In the genomic region with DNA sequence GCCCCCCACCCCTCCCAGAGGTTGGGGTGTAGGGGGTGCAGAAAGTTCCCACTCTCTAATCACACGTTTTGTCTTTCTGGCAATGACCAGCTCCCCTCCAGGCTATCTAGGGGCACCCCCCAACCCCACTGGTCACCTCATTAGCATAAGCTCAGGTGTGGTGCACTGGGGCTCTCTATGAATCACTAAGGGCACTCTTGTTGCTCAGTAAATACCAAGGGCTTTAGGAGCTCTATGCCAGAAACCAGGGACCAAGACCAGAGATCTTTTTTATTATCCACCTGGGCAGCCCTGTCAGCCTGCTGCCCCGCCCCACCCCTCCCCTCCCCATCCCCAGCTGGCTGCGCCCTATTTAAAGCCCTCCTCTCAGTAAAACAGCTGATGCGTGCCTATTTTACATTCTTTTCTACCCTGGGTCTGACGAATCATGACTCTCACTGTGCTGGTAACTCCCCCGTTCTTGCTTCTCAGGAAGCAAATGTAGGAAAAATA, we compare ENCODE assay signal across 8 cellular contexts. TPM values are rescaled to one million over a fixed set of nuclear protein-coding genes. Genes with fewer than 3 reads are reported as not detected.
DNase-seq lines count a peak whose midpoint lies in the region.

No MANE protein-coding gene starts in this region.

- H3K36me3 Mint-ChIP-seq in activated T-cell treated with anti-CD3 and anti-CD28 coated beads, Interleukin-2, amount 50 U/mL, for 24 hours (ENCODE audit: low read depth), result peaks cover 82% of the 10 kb centered on the region
- H3K36me3 Mint-ChIP-seq in stimulated activated naive CD8-positive, alpha-beta T cell treated with anti-CD3 and anti-CD28 coated beads, Interleukin-15, Interleukin-2, amounts not matched to agents 100 ng/mL and 50 ng/mL, for 24 hours (ENCODE audit: low read depth), result peaks cover 55% of the 10 kb centered on the region

- H3K27me3 ChIP-seq in MG63, result no peaks in the 10 kb centered on the region

- H3K9me3 ChIP-seq in MG63, result no peaks in the 10 kb centered on the region

- H3K4me3 Mint-ChIP-seq in activated T-cell treated with anti-CD3 and anti-CD28 coated beads, Interleukin-2, amount 50 U/mL, for 24 hours, result peak overlapping the region; percentile 55
- H3K4me3 Mint-ChIP-seq in stimulated activated naive CD8-positive, alpha-beta T cell treated with anti-CD3 and anti-CD28 coated beads, Interleukin-15, Interleukin-2, amounts not matched to agents 100 ng/mL and 50 ng/mL, for 24 hours, result peak overlapping the region; percentile 40

- peak; percentile 41 for DNase-seq in activated T-cell treated with anti-CD3 and anti-CD28 coated beads, Interleukin-2, amount 50 U/mL, for 24 hours
- no peak for DNase-seq in activated T-cell treated with anti-CD3 and anti-CD28 coated beads for 4 hours
- peak; percentile 35 to 52 for DNase-seq in activated T-cell treated with anti-CD3 and anti-CD28 coated beads, Interleukin-2, amount 50 U/mL, for 48 hours
- peak; percentile 82 for DNase-seq in hepatic stellate cell (ENCODE audit: low spot score)
- DNase-seq in MG63, result no peak
- DNase-seq in NCI-H146 treated with DMSO at 0.1 percent for 48 hours (lab: John Stamatoyannopoulos, UW; ENCODE audit: unreplicated experiment), result no peak
- no peak for DNase-seq in NCI-H2171 treated with DMSO at 0.1 percent for 48 hours (lab: John Stamatoyannopoulos, UW)

- H3K4me3 ChIP-seq in MG63, result no peak overlapping the region

- peaks cover 95% of the 10 kb centered on the region for H3K4me1 Mint-ChIP-seq in activated T-cell treated with anti-CD3 and anti-CD28 coated beads, Interleukin-2, amount 50 U/mL, for 24 hours (ENCODE audit: low read depth)
- H3K4me1 Mint-ChIP-seq in stimulated activated naive CD8-positive, alpha-beta T cell treated with anti-CD3 and anti-CD28 coated beads, Interleukin-15, Interleukin-2, amounts not matched to agents 100 ng/mL and 50 ng/mL, for 24 hours (ENCODE audit: low read depth), result peaks cover 97% of the 10 kb centered on the region

- no peaks in the 10 kb centered on the region for H3K27me3 Mint-ChIP-seq in activated T-cell treated with anti-CD3 and anti-CD28 coated beads, Interleukin-2, amount 50 U/mL, for 24 hours
- H3K27me3 Mint-ChIP-seq in stimulated activated naive CD8-positive, alpha-beta T cell treated with anti-CD3 and anti-CD28 coated beads, Interleukin-15, Interleukin-2, amounts not matched to agents 100 ng/mL and 50 ng/mL, for 24 hours, result no peaks in the 10 kb centered on the region

- H3K27ac Mint-ChIP-seq in activated T-cell treated with anti-CD3 and anti-CD28 coated beads, Interleukin-2, amount 50 U/mL, for 24 hours, result peak overlapping the region; percentile 97
- H3K27ac Mint-ChIP-seq in stimulated activated naive CD8-positive, alpha-beta T cell treated with anti-CD3 and anti-CD28 coated beads, Interleukin-15, Interleukin-2, amounts not matched to agents 100 ng/mL and 50 ng/mL, for 24 hours, result peak overlapping the region; percentile 95

- H3K9me3 Mint-ChIP-seq in activated T-cell treated with anti-CD3 and anti-CD28 coated beads, Interleukin-2, amount 50 U/mL, for 24 hours, result no peaks in the 10 kb centered on the region
- no peaks in the 10 kb centered on the region for H3K9me3 Mint-ChIP-seq in stimulated activated naive CD8-positive, alpha-beta T cell treated with anti-CD3 and anti-CD28 coated beads, Interleukin-15, Interleukin-2, amounts not matched to agents 100 ng/mL and 50 ng/mL, for 24 hours

- H3K36me3 ChIP-seq in MG63, result no peaks in the 10 kb centered on the region

RNA-seq across cellular contexts. Expression of gene NCK2, which starts 24.3 kb away (rescaled TPM):
- 7.3 and 23.4 TPM in 2 replicates for total RNA-seq in MG63 (2014; rRNA removed; shearing (Covaris generic); ENCODE audit: low replicate concordance)

Comparison
In these comparisons a context has a peak if more than half of its experiments do, and no peak if none do; other contexts are left out.
1. DNase-seq: peak in activated T-cell treated with anti-CD3 and anti-CD28 coated beads, Interleukin-2, amount 50 U/mL, for 24 hours (single experiment), activated T-cell treated with anti-CD3 and anti-CD28 coated beads, Interleukin-2, amount 50 U/mL, for 48 hours (2 of 2) and hepatic stellate cell (single experiment); none in activated T-cell treated with anti-CD3 and anti-CD28 coated beads for 4 hours (single experiment), MG63 (single experiment), NCI-H146 treated with DMSO at 0.1 percent for 48 hours (single experiment) and NCI-H2171 treated with DMSO at 0.1 percent for 48 hours (single experiment).